ENCODE assay signal across 17 cellular contexts in the genomic region with DNA sequence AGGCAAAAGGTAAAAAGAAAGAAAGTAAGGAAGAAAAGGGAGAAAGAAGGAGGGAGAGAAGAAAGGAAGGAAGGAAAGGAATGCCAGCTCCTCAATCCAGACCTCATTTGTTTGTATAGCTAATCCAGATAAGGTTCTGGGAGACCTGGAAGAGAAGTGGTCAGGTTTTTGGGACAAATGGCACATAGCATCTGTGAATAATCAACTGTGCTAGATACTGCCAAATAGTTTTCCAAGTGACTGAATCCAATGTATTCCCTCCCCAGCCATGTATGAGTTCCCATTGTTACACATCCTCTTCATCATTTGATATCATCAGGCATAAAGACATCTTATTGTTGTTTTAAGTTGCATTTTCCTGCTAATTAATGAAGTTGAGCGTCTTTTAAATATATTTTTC. TPM values are rescaled to one million over a fixed set of nuclear protein-coding genes. Genes with fewer than 3 reads are reported as not detected.
A peak's percentile ranks its signal among the peaks of the same experiment; 100 is the strongest.
DNase-seq lines count a peak whose midpoint lies in the region; ATAC-seq and TF ChIP-seq lines count a peak whose summit lies in the region.
"Had no signal": no experiment of that assay in that cellular context is flagged by ENCODE, and none has a peak within 500 bp of the region (broad histone marks: within the 10 kb centered on the region; RNA-seq: fewer than 3 reads in every experiment).

No MANE protein-coding gene starts in this region.

- H3K9me3 ChIP-seq in PC-3 (ENCODE audit: low read length), result no peaks in the 10 kb centered on the region
- no peaks in the 10 kb centered on the region for H3K9me3 ChIP-seq in osteoblast (ENCODE audit: low read depth, low read length)
- H3K9me3 ChIP-seq: SJSA1, upper lobe of left lung had no signal

- ATAC-seq in PC-3, result no peak
- ATAC-seq: activated T-cell treated with anti-CD3 and anti-CD28 coated beads, Interleukin-2, amount 50 U/mL, for 72 hours; HCT116; stimulated activated memory B cell treated with anti-CD40 and anti-IgM and Interleukin-4, amounts not matched to agents 10 μg/mL and 1 μg/mL and 100 μg/mL, for 72 hours had no signal

- H3K4me1 ChIP-seq in PC-3 (ENCODE audit: insufficient read depth, low read length) (peaks cover 13% of the 10 kb centered on the region; the same call in 1 of the 2 replicates), osteoblast (ENCODE audit: insufficient read depth, low read length) (peaks cover 19% of the 10 kb centered on the region)

- in situ Hi-C loops in Caki2 (cut with HindIII; ENCODE audit: low pct_unique_long_range_greater_than_20kb, low sequenced_read_pairs), result no loop called here
- in situ Hi-C loops in GM13976 (cut with MboI; ENCODE audit: low sequenced_read_pairs, unreplicated experiment), result no loop called here

- H3F3A ChIP-seq in PC-3 (ENCODE audit: low read length, unreplicated experiment), result no peaks in the 10 kb centered on the region

- no peaks in the 10 kb centered on the region for H3K9me2 ChIP-seq in PC-3 (replicated peaks; ENCODE audit: low read length)

- H4K20me1 ChIP-seq in PC-3 (ENCODE audit: low read length), result no peaks in the 10 kb centered on the region
- H4K20me1 ChIP-seq in osteoblast (ENCODE audit: insufficient read depth, low read length), result no peaks in the 10 kb centered on the region

- intact Hi-C loops in PC-3 (cut with micrococcal nuclease), result no loop called here

- DNase-seq in Caki2 (ENCODE audit: low read depth), result peak; percentile 91
- DNase-seq in PC-3, result peak; percentile 50
- DNase-seq in epithelial cell of proximal tubule (ENCODE audit: low read depth), result peak; percentile 92
- peak; percentile 80 for DNase-seq in osteoblast (ENCODE audit: insufficient read length, low spot score, missing footprints)
- DNase-seq in inferior parietal cortex (ENCODE audit: extremely low spot score), result no peak
- no peak for DNase-seq in GM13976 (ENCODE audit: low spot score)
- DNase-seq in hypothalamus (lab: John Stamatoyannopoulos, UW), result no peak
- DNase-seq in stimulated activated CD4-positive, alpha-beta T cell treated with anti-CD3 and anti-CD28 coated beads, Interleukin-2, amount 100 ng/mL, for 48 hours, result no peak
- DNase-seq: activated CD4-positive, alpha-beta memory T cell treated with anti-CD3 and anti-CD28 coated beads for 36 hours; activated T-cell treated with anti-CD3 and anti-CD28 coated beads, Interleukin-2, amount 50 U/mL, for 72 hours; Karpas-422; NCI-H1417; NK-92 treated with Interleukin-12 subunit alpha and Interleukin-12 subunit beta, amount 100 ng/mL, for 24 hours had no signal

- no TSS peak for BruUV-seq in PC-3 (replicated peaks; lab: Mats Ljungman, UMichigan)

- CTCF ChIA-PET in PC-3 (lab: Charles Lee), result no interaction called here

- no peak overlapping the region for H3K4me2 ChIP-seq in PC-3 (ENCODE audit: low read length)
- no peak overlapping the region for H3K4me2 ChIP-seq in osteoblast (ENCODE audit: insufficient read depth, low read length)

- no peak overlapping the region for H3K9ac ChIP-seq in PC-3 (ENCODE audit: low read length)

- no peaks in the 10 kb centered on the region for H3K79me2 ChIP-seq in PC-3 (ENCODE audit: low read length)
- H3K79me2 ChIP-seq in osteoblast (ENCODE audit: insufficient read depth, low read length), result no peaks in the 10 kb centered on the region

- H3K36me3 ChIP-seq in PC-3 (ENCODE audit: low read depth, low read length), result no peaks in the 10 kb centered on the region
- H3K36me3 ChIP-seq in osteoblast (ENCODE audit: insufficient read depth, low read length), result no peaks in the 10 kb centered on the region
- H3K36me3 ChIP-seq: SJSA1, upper lobe of left lung had no signal

- TF ChIP-seq CTCF in PC-3 (conservative IDR thresholded peaks at IDR 0.05; ENCODE audit: low read depth, low read length) (no peak), epithelial cell of proximal tubule (conservative IDR thresholded peaks at IDR 0.05; ENCODE audit: low read depth, low read length) (no peak), osteoblast (IDR thresholded peaks at IDR 0.05; ENCODE audit: extremely low read depth, low read depth, low read length) (no peak), GM13976 (IDR thresholded peaks at IDR 0.05; ENCODE audit: borderline replicate concordance, control extremely low read depth, extremely low read depth, insufficient read depth, missing control alignments) (no peak)

- H2AFZ ChIP-seq in PC-3 (ENCODE audit: low read length) (no peak overlapping the region), osteoblast (ENCODE audit: low read length) (no peak overlapping the region)

- H3K4me3 ChIP-seq in PC-3 (ENCODE audit: low read length) (no peak overlapping the region), epithelial cell of proximal tubule (ENCODE audit: low read depth, low read length) (no peak overlapping the region), osteoblast (ENCODE audit: insufficient read depth, low read length) (no peak overlapping the region)
- H3K4me3 ChIP-seq: SJSA1, upper lobe of left lung had no signal

- no peaks in the 10 kb centered on the region for H3K27me3 ChIP-seq in PC-3 (ENCODE audit: low read length)
- H3K27me3 ChIP-seq in osteoblast (ENCODE audit: insufficient read depth, low read length), result no peaks in the 10 kb centered on the region
- H3K27me3 ChIP-seq: SJSA1, upper lobe of left lung had no signal

- POLR2A ChIA-PET in PC-3 (lab: Charles Lee; ENCODE audit: unreplicated experiment), result no interaction called here

- H3K27ac ChIP-seq in PC-3 (ENCODE audit: low read length), result no peak overlapping the region
- H3K27ac ChIP-seq in osteoblast (ENCODE audit: low read depth, low read length), result peak overlapping the region; percentile 1
- H3K27ac ChIP-seq: SJSA1, upper lobe of left lung had no signal

RNA-seq across cellular contexts. Expression of gene PTGR2, which starts 18.6 kb away (rescaled TPM):
- 4.4 and 6.5 TPM in 2 replicates for total RNA-seq in Caki2 (2014; rRNA removed; shearing (Covaris generic); ENCODE audit: low replicate concordance)
- total RNA-seq in PC-3 (2014; rRNA removed) (6.2 and 7.9 TPM in 2 replicates), epithelial cell of proximal tubule (4.8 and 5.4 TPM in 2 replicates), osteoblast (6.5 and 7.2 TPM in 2 replicates)

RNA-seq across cellular contexts. Expression of gene ZNF410, which starts 53.6 kb away (rescaled TPM):
- 45.6 and 67.7 TPM in 2 replicates for total RNA-seq in Caki2 (2014; rRNA removed; shearing (Covaris generic); ENCODE audit: low replicate concordance)
- total RNA-seq in PC-3 (2014; rRNA removed) (44.9 and 46.8 TPM in 2 replicates), epithelial cell of proximal tubule (43.8 and 52.9 TPM in 2 replicates), osteoblast (83.2 and 83.4 TPM in 2 replicates)

Comparison
In these comparisons a context has a peak if more than half of its experiments do, and no peak if none do; other contexts are left out.
1. DNase-seq: peak in Caki2 (single experiment), PC-3 (single experiment), epithelial cell of proximal tubule (single experiment) and osteoblast (single experiment); none in inferior parietal cortex (single experiment), GM13976 (single experiment), hypothalamus (0 of 51) and stimulated activated CD4-positive, alpha-beta T cell treated with anti-CD3 and anti-CD28 coated beads, Interleukin-2, amount 100 ng/mL, for 48 hours (0 of 2).